1 cellular context compared by ENCODE assay signal in the genomic region with DNA sequence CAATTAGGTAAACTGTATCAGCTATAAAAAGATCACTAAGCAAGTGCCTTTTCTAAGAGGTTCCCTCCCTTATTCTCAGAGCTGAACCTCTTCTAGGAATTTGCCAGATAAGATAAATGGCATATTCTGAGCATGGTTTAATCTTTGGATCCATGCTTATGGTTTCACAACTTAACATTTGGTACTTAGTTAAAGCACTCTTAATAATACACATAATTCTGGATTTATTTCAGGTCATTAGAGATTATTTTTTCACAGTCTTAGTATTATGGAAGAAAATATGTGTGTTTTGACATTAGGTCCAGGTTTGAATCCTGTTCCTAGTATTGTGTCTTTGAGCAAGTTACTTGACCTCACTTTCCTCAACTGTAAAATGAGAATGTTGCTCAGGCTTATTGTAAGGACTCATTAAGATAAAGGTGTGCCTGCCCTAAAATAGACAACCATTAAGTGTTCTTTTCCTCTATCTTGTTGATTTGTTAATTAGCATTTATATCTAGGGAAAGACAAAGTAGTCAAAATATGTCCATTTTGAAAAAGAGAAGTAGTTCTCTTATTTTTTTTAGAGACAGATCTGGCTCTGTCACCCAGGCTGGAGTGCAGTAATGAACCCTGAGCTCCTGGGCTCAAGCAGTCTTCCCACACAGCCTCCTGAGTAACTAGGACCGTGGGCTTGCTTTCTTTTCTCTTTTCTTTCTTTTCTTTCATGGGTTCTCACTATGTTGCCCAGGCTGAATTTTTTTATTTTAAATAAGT.
TF ChIP-seq lines count a peak whose summit lies in the region.

No MANE protein-coding gene starts in this region.

TF ChIP-seq in K562, 482 proteins besides CTCF, POLR2A, EP300 and RAD21 (continued from another document and continues in another):
- no peak for TF ChIP-seq E2F6 (IDR thresholded peaks at IDR 0.05; ENCODE audit: borderline replicate concordance in 1 of 2, extremely low read depth in 1 of 2, insufficient read depth in 1 of 2, insufficient read length in 1 of 2, low read depth in 1 of 2, low read length in 1 of 2, poor library complexity in 1 of 2, severe bottlenecking in 1 of 2)
- no peak for TF ChIP-seq HDGF (IDR thresholded peaks at IDR 0.05)
- no peak for TF ChIP-seq ETV1 (tag; conservative IDR thresholded peaks at IDR 0.05; ENCODE audit: low read depth)
- TF ChIP-seq RBM22 (IDR thresholded peaks at IDR 0.05; ENCODE audit: low read depth, low read length, poor library complexity, severe bottlenecking), result no peak
- TF ChIP-seq, protein P1, sequence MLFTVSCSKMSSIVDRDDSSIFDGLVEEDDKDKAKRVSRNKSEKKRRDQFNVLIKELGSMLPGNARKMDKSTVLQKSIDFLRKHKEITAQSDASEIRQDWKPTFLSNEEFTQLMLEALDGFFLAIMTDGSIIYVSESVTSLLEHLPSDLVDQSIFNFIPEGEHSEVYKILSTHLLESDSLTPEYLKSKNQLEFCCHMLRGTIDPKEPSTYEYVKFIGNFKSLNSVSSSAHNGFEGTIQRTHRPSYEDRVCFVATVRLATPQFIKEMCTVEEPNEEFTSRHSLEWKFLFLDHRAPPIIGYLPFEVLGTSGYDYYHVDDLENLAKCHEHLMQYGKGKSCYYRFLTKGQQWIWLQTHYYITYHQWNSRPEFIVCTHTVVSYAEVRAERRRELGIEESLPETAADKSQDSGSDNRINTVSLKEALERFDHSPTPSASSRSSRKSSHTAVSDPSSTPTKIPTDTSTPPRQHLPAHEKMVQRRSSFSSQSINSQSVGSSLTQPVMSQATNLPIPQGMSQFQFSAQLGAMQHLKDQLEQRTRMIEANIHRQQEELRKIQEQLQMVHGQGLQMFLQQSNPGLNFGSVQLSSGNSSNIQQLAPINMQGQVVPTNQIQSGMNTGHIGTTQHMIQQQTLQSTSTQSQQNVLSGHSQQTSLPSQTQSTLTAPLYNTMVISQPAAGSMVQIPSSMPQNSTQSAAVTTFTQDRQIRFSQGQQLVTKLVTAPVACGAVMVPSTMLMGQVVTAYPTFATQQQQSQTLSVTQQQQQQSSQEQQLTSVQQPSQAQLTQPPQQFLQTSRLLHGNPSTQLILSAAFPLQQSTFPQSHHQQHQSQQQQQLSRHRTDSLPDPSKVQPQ (CRISPR knock-in tag; IDR thresholded peaks at IDR 0.05; ENCODE audit: borderline replicate concordance), result no peak
- TF ChIP-seq CHD2 (IDR thresholded peaks at IDR 0.05; ENCODE audit: low read depth, low read length), result no peak
- no peak for TF ChIP-seq KLF1 (tag; IDR thresholded peaks at IDR 0.05)
- peak; percentile 42; the same call in 1 of the 2 replicates for TF ChIP-seq MYC (IDR thresholded peaks at IDR 0.05; ENCODE audit: low read depth, low read length)
- TF ChIP-seq MYC (CRISPR knock-in tag; IDR thresholded peaks at IDR 0.05; ENCODE audit: borderline replicate concordance, low read depth), result no peak
- no peak for TF ChIP-seq NEUROD1 (IDR thresholded peaks at IDR 0.05; ENCODE audit: borderline replicate concordance, low read depth, low read length, partially characterized antibody)
- TF ChIP-seq ZNF121 (CRISPR knock-in tag; conservative IDR thresholded peaks at IDR 0.05), result no peak
- TF ChIP-seq U2AF1 (optimal IDR thresholded peaks at IDR 0.05; ENCODE audit: low read depth, low read length), result no peak
- TF ChIP-seq CHD1 (IDR thresholded peaks at IDR 0.05; ENCODE audit: low read length), result peak; percentile 8
- TF ChIP-seq SP1 (CRISPR knock-in tag; IDR thresholded peaks at IDR 0.05), result no peak
- no peak for TF ChIP-seq MCM2 (IDR thresholded peaks at IDR 0.05; ENCODE audit: low read depth)
- TF ChIP-seq NRF1 (conservative IDR thresholded peaks at IDR 0.05 in 1 of 2, IDR thresholded peaks at IDR 0.05 in 1 of 2), result no peak
- TF ChIP-seq ATF6 (CRISPR knock-in tag; IDR thresholded peaks at IDR 0.05), result no peak
- TF ChIP-seq ESRRB (CRISPR knock-in tag; IDR thresholded peaks at IDR 0.05; ENCODE audit: borderline replicate concordance), result no peak
- peak; percentile 76; the same call in 1 of the 2 replicates for TF ChIP-seq RNF2 (IDR thresholded peaks at IDR 0.05)
- TF ChIP-seq, protein P2, sequence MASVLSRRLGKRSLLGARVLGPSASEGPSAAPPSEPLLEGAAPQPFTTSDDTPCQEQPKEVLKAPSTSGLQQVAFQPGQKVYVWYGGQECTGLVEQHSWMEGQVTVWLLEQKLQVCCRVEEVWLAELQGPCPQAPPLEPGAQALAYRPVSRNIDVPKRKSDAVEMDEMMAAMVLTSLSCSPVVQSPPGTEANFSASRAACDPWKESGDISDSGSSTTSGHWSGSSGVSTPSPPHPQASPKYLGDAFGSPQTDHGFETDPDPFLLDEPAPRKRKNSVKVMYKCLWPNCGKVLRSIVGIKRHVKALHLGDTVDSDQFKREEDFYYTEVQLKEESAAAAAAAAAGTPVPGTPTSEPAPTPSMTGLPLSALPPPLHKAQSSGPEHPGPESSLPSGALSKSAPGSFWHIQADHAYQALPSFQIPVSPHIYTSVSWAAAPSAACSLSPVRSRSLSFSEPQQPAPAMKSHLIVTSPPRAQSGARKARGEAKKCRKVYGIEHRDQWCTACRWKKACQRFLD (CRISPR knock-in tag; IDR thresholded peaks at IDR 0.05), result no peak
- no peak for TF ChIP-seq RB1 (IDR thresholded peaks at IDR 0.05; ENCODE audit: low read depth)
- TF ChIP-seq TARDBP (IDR thresholded peaks at IDR 0.05), result no peak
- TF ChIP-seq, protein P3, sequence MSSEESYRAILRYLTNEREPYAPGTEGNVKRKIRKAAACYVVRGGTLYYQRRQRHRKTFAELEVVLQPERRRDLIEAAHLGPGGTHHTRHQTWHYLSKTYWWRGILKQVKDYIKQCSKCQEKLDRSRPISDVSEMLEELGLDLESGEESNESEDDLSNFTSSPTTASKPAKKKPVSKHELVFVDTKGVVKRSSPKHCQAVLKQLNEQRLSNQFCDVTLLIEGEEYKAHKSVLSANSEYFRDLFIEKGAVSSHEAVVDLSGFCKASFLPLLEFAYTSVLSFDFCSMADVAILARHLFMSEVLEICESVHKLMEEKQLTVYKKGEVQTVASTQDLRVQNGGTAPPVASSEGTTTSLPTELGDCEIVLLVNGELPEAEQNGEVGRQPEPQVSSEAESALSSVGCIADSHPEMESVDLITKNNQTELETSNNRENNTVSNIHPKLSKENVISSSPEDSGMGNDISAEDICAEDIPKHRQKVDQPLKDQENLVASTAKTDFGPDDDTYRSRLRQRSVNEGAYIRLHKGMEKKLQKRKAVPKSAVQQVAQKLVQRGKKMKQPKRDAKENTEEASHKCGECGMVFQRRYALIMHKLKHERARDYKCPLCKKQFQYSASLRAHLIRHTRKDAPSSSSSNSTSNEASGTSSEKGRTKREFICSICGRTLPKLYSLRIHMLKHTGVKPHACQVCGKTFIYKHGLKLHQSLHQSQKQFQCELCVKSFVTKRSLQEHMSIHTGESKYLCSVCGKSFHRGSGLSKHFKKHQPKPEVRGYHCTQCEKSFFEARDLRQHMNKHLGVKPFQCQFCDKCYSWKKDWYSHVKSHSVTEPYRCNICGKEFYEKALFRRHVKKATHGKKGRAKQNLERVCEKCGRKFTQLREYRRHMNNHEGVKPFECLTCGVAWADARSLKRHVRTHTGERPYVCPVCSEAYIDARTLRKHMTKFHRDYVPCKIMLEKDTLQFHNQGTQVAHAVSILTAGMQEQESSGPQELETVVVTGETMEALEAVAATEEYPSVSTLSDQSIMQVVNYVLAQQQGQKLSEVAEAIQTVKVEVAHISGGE (CRISPR knock-in tag; IDR thresholded peaks at IDR 0.05), result peak in 1 of 3 experiments; percentile 23; a peak in 1 of 6 replicates
- TF ChIP-seq CTCFL (IDR thresholded peaks at IDR 0.05; ENCODE audit: borderline replicate concordance, insufficient read depth, low read depth, low read length, poor library complexity, severe bottlenecking), result no peak
- TF ChIP-seq, protein P4, sequence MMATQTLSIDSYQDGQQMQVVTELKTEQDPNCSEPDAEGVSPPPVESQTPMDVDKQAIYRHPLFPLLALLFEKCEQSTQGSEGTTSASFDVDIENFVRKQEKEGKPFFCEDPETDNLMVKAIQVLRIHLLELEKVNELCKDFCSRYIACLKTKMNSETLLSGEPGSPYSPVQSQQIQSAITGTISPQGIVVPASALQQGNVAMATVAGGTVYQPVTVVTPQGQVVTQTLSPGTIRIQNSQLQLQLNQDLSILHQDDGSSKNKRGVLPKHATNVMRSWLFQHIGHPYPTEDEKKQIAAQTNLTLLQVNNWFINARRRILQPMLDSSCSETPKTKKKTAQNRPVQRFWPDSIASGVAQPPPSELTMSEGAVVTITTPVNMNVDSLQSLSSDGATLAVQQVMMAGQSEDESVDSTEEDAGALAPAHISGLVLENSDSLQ (IDR thresholded peaks at IDR 0.05), result peak; percentile 72
- TF ChIP-seq, protein P5, sequence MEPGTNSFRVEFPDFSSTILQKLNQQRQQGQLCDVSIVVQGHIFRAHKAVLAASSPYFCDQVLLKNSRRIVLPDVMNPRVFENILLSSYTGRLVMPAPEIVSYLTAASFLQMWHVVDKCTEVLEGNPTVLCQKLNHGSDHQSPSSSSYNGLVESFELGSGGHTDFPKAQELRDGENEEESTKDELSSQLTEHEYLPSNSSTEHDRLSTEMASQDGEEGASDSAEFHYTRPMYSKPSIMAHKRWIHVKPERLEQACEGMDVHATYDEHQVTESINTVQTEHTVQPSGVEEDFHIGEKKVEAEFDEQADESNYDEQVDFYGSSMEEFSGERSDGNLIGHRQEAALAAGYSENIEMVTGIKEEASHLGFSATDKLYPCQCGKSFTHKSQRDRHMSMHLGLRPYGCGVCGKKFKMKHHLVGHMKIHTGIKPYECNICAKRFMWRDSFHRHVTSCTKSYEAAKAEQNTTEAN (CRISPR knock-in tag; IDR thresholded peaks at IDR 0.05), result no peak
- peak in 1 of 2 experiments; percentile 23; a peak in 1 of 4 replicates for TF ChIP-seq SIX5 (IDR thresholded peaks at IDR 0.05; ENCODE audit: borderline replicate concordance in 1 of 2, insufficient read depth in 1 of 2, low read depth in 1 of 2, low read length in 2 of 2)
- TF ChIP-seq SOX6 (IDR thresholded peaks at IDR 0.05), result peak; percentile 78
- TF ChIP-seq ZC3H4 (CRISPR knock-in tag; IDR thresholded peaks at IDR 0.05; ENCODE audit: borderline replicate concordance), result no peak
- TF ChIP-seq, protein P6, sequence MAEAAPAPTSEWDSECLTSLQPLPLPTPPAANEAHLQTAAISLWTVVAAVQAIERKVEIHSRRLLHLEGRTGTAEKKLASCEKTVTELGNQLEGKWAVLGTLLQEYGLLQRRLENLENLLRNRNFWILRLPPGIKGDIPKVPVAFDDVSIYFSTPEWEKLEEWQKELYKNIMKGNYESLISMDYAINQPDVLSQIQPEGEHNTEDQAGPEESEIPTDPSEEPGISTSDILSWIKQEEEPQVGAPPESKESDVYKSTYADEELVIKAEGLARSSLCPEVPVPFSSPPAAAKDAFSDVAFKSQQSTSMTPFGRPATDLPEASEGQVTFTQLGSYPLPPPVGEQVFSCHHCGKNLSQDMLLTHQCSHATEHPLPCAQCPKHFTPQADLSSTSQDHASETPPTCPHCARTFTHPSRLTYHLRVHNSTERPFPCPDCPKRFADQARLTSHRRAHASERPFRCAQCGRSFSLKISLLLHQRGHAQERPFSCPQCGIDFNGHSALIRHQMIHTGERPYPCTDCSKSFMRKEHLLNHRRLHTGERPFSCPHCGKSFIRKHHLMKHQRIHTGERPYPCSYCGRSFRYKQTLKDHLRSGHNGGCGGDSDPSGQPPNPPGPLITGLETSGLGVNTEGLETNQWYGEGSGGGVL (CRISPR knock-in tag; IDR thresholded peaks at IDR 0.05), result no peak
- TF ChIP-seq NR0B1 (IDR thresholded peaks at IDR 0.05; ENCODE audit: partially characterized antibody), result no peak
- no peak for TF ChIP-seq NR2C2 (CRISPR knock-in tag; IDR thresholded peaks at IDR 0.05)
- no peak for TF ChIP-seq NR2C2 (tag; IDR thresholded peaks at IDR 0.05)
- TF ChIP-seq, protein P7, sequence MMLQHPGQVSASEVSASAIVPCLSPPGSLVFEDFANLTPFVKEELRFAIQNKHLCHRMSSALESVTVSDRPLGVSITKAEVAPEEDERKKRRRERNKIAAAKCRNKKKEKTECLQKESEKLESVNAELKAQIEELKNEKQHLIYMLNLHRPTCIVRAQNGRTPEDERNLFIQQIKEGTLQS (IDR thresholded peaks at IDR 0.05), result 0 out of 2 replicates have a peak, but pooled peaks have one; percentile 8
- TF ChIP-seq, protein P7 (CRISPR knock-in tag; conservative IDR thresholded peaks at IDR 0.05), result no peak
- no peak for TF ChIP-seq ZNF311 (CRISPR knock-in tag; IDR thresholded peaks at IDR 0.05)
